Comparison of ENCODE assay signal across 8 cellular contexts in the genomic region with DNA sequence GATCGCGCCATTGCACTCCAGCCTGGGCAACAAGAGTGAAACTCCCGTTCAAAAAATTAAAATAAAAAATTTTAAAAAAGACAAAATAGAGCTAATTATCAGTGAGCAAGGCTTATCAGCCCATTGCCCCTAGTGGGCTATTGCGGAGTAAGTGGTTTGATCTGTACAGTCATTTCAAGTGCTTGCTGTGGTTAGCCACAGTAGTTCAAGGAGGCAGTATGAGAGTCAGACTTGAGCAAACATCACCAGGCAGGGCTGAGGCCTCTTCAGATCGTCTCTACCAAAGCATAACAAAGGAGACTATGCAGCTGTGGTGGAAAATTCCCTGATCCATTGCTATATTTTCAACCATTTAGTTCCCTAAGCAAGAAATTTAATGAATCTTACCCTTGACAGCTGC. TPM values are rescaled to one million over a fixed set of nuclear protein-coding genes. Genes with fewer than 3 reads are reported as not detected.
DNase-seq lines count a peak whose midpoint lies in the region; ATAC-seq and TF ChIP-seq lines count a peak whose summit lies in the region.

No MANE protein-coding gene starts in this region.

- intact Hi-C loops in lower leg skin (cut with DNase I; ENCODE audit: low total_unique reads), result no loop called here

- ATAC-seq in HG02571 (IDR thresholded peaks at IDR 0.05; ENCODE audit: unreplicated experiment), result peak; percentile 78

- DNase-seq in activated CD8-positive, alpha-beta memory T cell treated with anti-CD3 and anti-CD28 coated beads, Interleukin-2, amount 50 U/mL, for 4 hours, result peak; percentile 41
- no peak for DNase-seq in activated CD8-positive, alpha-beta memory T cell treated with anti-CD3 and anti-CD28 coated beads, Interleukin-2, amount 50 U/mL, for 48 hours
- DNase-seq in MV-4-11 (lab: John Stamatoyannopoulos, UW) (peak; percentile 79), osteoblast (ENCODE audit: insufficient read length, low spot score, missing footprints) (peak; percentile 94), lower leg skin (ENCODE audit: low spot score in 2 of 2) (no peak), inferior parietal cortex (ENCODE audit: extremely low spot score) (no peak)
- peak; percentile 24 for DNase-seq in activated T-helper 9 cell treated with anti-CD3 and anti-CD28 coated beads, Interleukin-2, amount 50 U/mL, for 16 hours (ENCODE audit: low read depth)

- H3K27ac ChIP-seq in osteoblast (ENCODE audit: low read depth, low read length), result no peak overlapping the region

- H3K4me1 ChIP-seq in osteoblast (ENCODE audit: insufficient read depth, low read length), result peaks cover 34% of the 10 kb centered on the region

- no peaks in the 10 kb centered on the region for H4K20me1 ChIP-seq in osteoblast (ENCODE audit: insufficient read depth, low read length)

- no peaks in the 10 kb centered on the region for H3K36me3 ChIP-seq in osteoblast (ENCODE audit: insufficient read depth, low read length)

- 82 to 91% methylated on average over 5 of the region's 5 CpGs for WGBS in lower leg skin, 2 donors

- no peaks in the 10 kb centered on the region for H3K27me3 ChIP-seq in osteoblast (ENCODE audit: insufficient read depth, low read length)

- no peaks in the 10 kb centered on the region for H3K9me3 ChIP-seq in osteoblast (ENCODE audit: low read depth, low read length)

- peaks cover 14% of the 10 kb centered on the region for H3K79me2 ChIP-seq in osteoblast (ENCODE audit: insufficient read depth, low read length)

- TF ChIP-seq CTCF in osteoblast (IDR thresholded peaks at IDR 0.05; ENCODE audit: extremely low read depth, low read depth, low read length) (peak; percentile 47), lower leg skin (IDR thresholded peaks at IDR 0.05) (no peak)

- no peak overlapping the region for H2AFZ ChIP-seq in osteoblast (ENCODE audit: low read length)

- H3K4me3 ChIP-seq in osteoblast (ENCODE audit: insufficient read depth, low read length) (no peak overlapping the region), lower leg skin (ENCODE audit: low read depth, poor library complexity, severe bottlenecking) (no peak overlapping the region)

- H3K4me2 ChIP-seq in osteoblast (ENCODE audit: insufficient read depth, low read length), result peak overlapping the region; percentile 29

- no peak for TF ChIP-seq POLR2A in lower leg skin (IDR thresholded peaks at IDR 0.05)

RNA-seq across cellular contexts. Expression of a gene that starts 4.3 kb away (rescaled TPM):
- total RNA-seq in osteoblast, result 61.2 and 71.0 TPM in 2 replicates
- total RNA-seq in lower leg skin, result 10 to 100 TPM; 29.7 to 60.4 (median 36.0) TPM

RNA-seq across cellular contexts. Expression of a gene that starts 6.5 kb away (rescaled TPM):
- total RNA-seq in osteoblast (240 and 250 TPM in 2 replicates), lower leg skin (100 to 1,000 TPM; 117 to 406 (median 299) TPM)

Comparison
In these comparisons a context has a peak if more than half of its experiments do, and no peak if none do; other contexts are left out.
1. DNase-seq: peak in activated CD8-positive, alpha-beta memory T cell treated with anti-CD3 and anti-CD28 coated beads, Interleukin-2, amount 50 U/mL, for 4 hours (single experiment), MV-4-11 (single experiment), activated T-helper 9 cell treated with anti-CD3 and anti-CD28 coated beads, Interleukin-2, amount 50 U/mL, for 16 hours (single experiment) and osteoblast (single experiment); none in activated CD8-positive, alpha-beta memory T cell treated with anti-CD3 and anti-CD28 coated beads, Interleukin-2, amount 50 U/mL, for 48 hours (single experiment), lower leg skin (0 of 2) and inferior parietal cortex (single experiment).